In the genomic region with DNA sequence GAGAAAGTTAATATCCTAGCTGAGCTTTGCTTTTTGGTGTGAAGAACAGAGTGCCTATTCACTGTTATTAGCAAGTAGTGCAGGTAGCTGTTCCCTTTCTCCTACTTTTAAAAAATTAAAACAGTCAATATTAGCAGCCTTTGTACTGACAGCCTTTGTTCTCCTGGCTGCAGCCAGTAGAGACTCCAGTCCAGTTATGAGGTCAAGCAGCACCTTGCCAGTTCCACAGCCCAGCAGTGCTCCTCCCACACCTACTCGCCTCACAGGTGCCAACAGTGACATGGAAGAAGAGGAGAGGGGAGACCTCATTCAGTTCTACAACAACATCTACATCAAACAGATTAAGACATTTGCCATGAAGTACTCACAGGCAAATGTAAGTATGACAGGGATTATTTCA, we compare ENCODE assay signal across 17 cellular contexts. TPM values are rescaled to one million over a fixed set of nuclear protein-coding genes. Genes with fewer than 3 reads are reported as not detected.
A peak's percentile ranks its signal among the peaks of the same experiment; 100 is the strongest.
DNase-seq lines count a peak whose midpoint lies in the region; ATAC-seq and TF ChIP-seq lines count a peak whose summit lies in the region.
"Had no signal": no experiment of that assay in that cellular context is flagged by ENCODE, and none has a peak within 500 bp of the region (broad histone marks: within the 10 kb centered on the region; RNA-seq: fewer than 3 reads in every experiment).

No MANE protein-coding gene starts in this region.

- no peak overlapping the region for H3K4me3 ChIP-seq in CD4-positive, CD25-positive, alpha-beta regulatory T cell (ENCODE audit: low read depth, low read length)
- no peak overlapping the region for H3K4me3 ChIP-seq in naive thymus-derived CD4-positive, alpha-beta T cell (ENCODE audit: low read length)
- H3K4me3 ChIP-seq: K562 had no signal

- no peak overlapping the region for H3K27ac ChIP-seq in CD4-positive, CD25-positive, alpha-beta regulatory T cell (ENCODE audit: insufficient read depth, low read length, poor library complexity, severe bottlenecking)
- peak overlapping the region; percentile 17 for H3K27ac ChIP-seq in naive thymus-derived CD4-positive, alpha-beta T cell (ENCODE audit: low read depth, low read length)

- intact Hi-C loops in activated CD8-positive, alpha-beta T cell treated with anti-CD3 and anti-CD28 coated beads for 36 hours (cut with micrococcal nuclease), result no loop called here
- intact Hi-C loops in naive thymus-derived CD4-positive, alpha-beta T cell (cut with micrococcal nuclease), result no loop called here

- no peak for TF ChIP-seq CTCF in activated CD8-positive, alpha-beta T cell treated with anti-CD3 and anti-CD28 coated beads for 36 hours (IDR thresholded peaks at IDR 0.05)

- no peaks in the 10 kb centered on the region for H3K27me3 ChIP-seq in CD4-positive, CD25-positive, alpha-beta regulatory T cell (ENCODE audit: control insufficient read depth, insufficient read depth, low read length)
- no peaks in the 10 kb centered on the region for H3K27me3 ChIP-seq in naive thymus-derived CD4-positive, alpha-beta T cell (ENCODE audit: control insufficient read depth in 2 of 2, insufficient read depth in 2 of 2, low read length in 2 of 2)

- peaks cover 86% of the 10 kb centered on the region for H3K36me3 Mint-ChIP-seq in activated CD8-positive, alpha-beta T cell treated with anti-CD3 and anti-CD28 coated beads for 36 hours (ENCODE audit: low read depth)
- peaks cover 95% of the 10 kb centered on the region for H3K36me3 Mint-ChIP-seq in activated CD8-positive, alpha-beta T cell treated with anti-CD3 and anti-CD28 coated beads, Interleukin-2, amount 10 ng/mL, durations not matched to agents 7 days and 5 days (ENCODE audit: low read depth)
- peaks cover 85% of the 10 kb centered on the region for H3K36me3 Mint-ChIP-seq in CD4-positive, CD25-positive, alpha-beta regulatory T cell
- peaks cover 98% of the 10 kb centered on the region for H3K36me3 Mint-ChIP-seq in activated T-helper 17 cell treated with anti-CD3 and anti-CD28 coated beads, Interleukin-2, amount 50 U/mL, for 72 hours (ENCODE audit: low read depth)
- H3K36me3 Mint-ChIP-seq in naive thymus-derived CD4-positive, alpha-beta T cell, result peaks cover 50 to 93% (median 87%) of the 10 kb centered on the region in 5 donors

- no peak for DNase-seq in activated CD8-positive, alpha-beta T cell treated with anti-CD3 and anti-CD28 coated beads for 36 hours
- no peak for DNase-seq in activated CD8-positive, alpha-beta T cell treated with anti-CD3 and anti-CD28 coated beads, Interleukin-2, amount 10 ng/mL, durations not matched to agents 7 days and 5 days
- no peak for DNase-seq in CD4-positive, CD25-positive, alpha-beta regulatory T cell
- no peak for DNase-seq in naive thymus-derived CD4-positive, alpha-beta T cell
- DNase-seq in kidney glomerular epithelial cell (lab: John Stamatoyannopoulos, UW) (no peak), NCI-H2107 (lab: John Stamatoyannopoulos, UW) (no peak)
- DNase-seq: COR-L47, DMS153, EL, HCEC 1CT, NCI-H187, NCI-H345, NCI-H526 treated with DMSO at 0.1 percent for 48 hours, SHP77 had no signal

- peaks cover 7% of the 10 kb centered on the region for H3K4me1 ChIP-seq in CD4-positive, CD25-positive, alpha-beta regulatory T cell (ENCODE audit: control insufficient read depth, insufficient read depth, low read length, poor library complexity, severe bottlenecking)
- H3K4me1 ChIP-seq in naive thymus-derived CD4-positive, alpha-beta T cell (ENCODE audit: control insufficient read depth in 2 of 2, insufficient read depth in 2 of 2, low read length in 2 of 2), result peaks cover 6 to 15% of the 10 kb centered on the region in 2 donors

- H3K9me3 Mint-ChIP-seq in activated CD8-positive, alpha-beta T cell treated with anti-CD3 and anti-CD28 coated beads for 36 hours, result peaks cover 6% of the 10 kb centered on the region
- peaks cover 14% of the 10 kb centered on the region for H3K9me3 Mint-ChIP-seq in activated CD8-positive, alpha-beta T cell treated with anti-CD3 and anti-CD28 coated beads, Interleukin-2, amount 10 ng/mL, durations not matched to agents 7 days and 5 days (ENCODE audit: insufficient read depth)
- H3K9me3 Mint-ChIP-seq in CD4-positive, CD25-positive, alpha-beta regulatory T cell, result peaks cover 0 to 21% (median 11%) of the 10 kb centered on the region in 7 donors
- peaks cover 5% of the 10 kb centered on the region for H3K9me3 Mint-ChIP-seq in activated T-helper 17 cell treated with anti-CD3 and anti-CD28 coated beads, Interleukin-2, amount 50 U/mL, for 72 hours
- peaks cover 0 to 29% (median 12%) of the 10 kb centered on the region in 11 donors for H3K9me3 Mint-ChIP-seq in naive thymus-derived CD4-positive, alpha-beta T cell

- no peak for ATAC-seq in activated CD8-positive, alpha-beta T cell treated with anti-CD3 and anti-CD28 coated beads for 36 hours
- no peak for ATAC-seq in activated CD8-positive, alpha-beta T cell treated with anti-CD3 and anti-CD28 coated beads, Interleukin-2, amount 10 ng/mL, durations not matched to agents 7 days and 5 days
- ATAC-seq in CD4-positive, CD25-positive, alpha-beta regulatory T cell (ENCODE audit: low read depth in 2 of 2), result no peak
- ATAC-seq in activated T-helper 17 cell treated with anti-CD3 and anti-CD28 coated beads, Interleukin-2, amount 50 U/mL, for 72 hours (replicated peaks), result no peak
- ATAC-seq in naive thymus-derived CD4-positive, alpha-beta T cell, result no peak
- no peak for ATAC-seq in HG03469 (IDR thresholded peaks at IDR 0.05; ENCODE audit: unreplicated experiment)
- ATAC-seq: K562 had no signal

- no peak overlapping the region for H3K4me3 Mint-ChIP-seq in activated CD8-positive, alpha-beta T cell treated with anti-CD3 and anti-CD28 coated beads for 36 hours
- H3K4me3 Mint-ChIP-seq in activated CD8-positive, alpha-beta T cell treated with anti-CD3 and anti-CD28 coated beads, Interleukin-2, amount 10 ng/mL, durations not matched to agents 7 days and 5 days, result no peak overlapping the region
- H3K4me3 Mint-ChIP-seq in CD4-positive, CD25-positive, alpha-beta regulatory T cell, result peak overlapping the region in 1 of 4 donors; percentile 9
- H3K4me3 Mint-ChIP-seq in activated T-helper 17 cell treated with anti-CD3 and anti-CD28 coated beads, Interleukin-2, amount 50 U/mL, for 72 hours, result no peak overlapping the region
- no peak overlapping the region for H3K4me3 Mint-ChIP-seq in naive thymus-derived CD4-positive, alpha-beta T cell

- H3K27me3 Mint-ChIP-seq in activated CD8-positive, alpha-beta T cell treated with anti-CD3 and anti-CD28 coated beads for 36 hours, result no peaks in the 10 kb centered on the region
- no peaks in the 10 kb centered on the region for H3K27me3 Mint-ChIP-seq in activated CD8-positive, alpha-beta T cell treated with anti-CD3 and anti-CD28 coated beads, Interleukin-2, amount 10 ng/mL, durations not matched to agents 7 days and 5 days (ENCODE audit: low read depth)
- H3K27me3 Mint-ChIP-seq in CD4-positive, CD25-positive, alpha-beta regulatory T cell, result no peaks in the 10 kb centered on the region
- H3K27me3 Mint-ChIP-seq in activated T-helper 17 cell treated with anti-CD3 and anti-CD28 coated beads, Interleukin-2, amount 50 U/mL, for 72 hours, result no peaks in the 10 kb centered on the region
- no peaks in the 10 kb centered on the region for H3K27me3 Mint-ChIP-seq in naive thymus-derived CD4-positive, alpha-beta T cell

- H3K36me3 ChIP-seq in CD4-positive, CD25-positive, alpha-beta regulatory T cell (ENCODE audit: control insufficient read depth, insufficient read depth, low read length), result peaks cover 97% of the 10 kb centered on the region
- H3K36me3 ChIP-seq in naive thymus-derived CD4-positive, alpha-beta T cell (ENCODE audit: control insufficient read depth in 2 of 3, insufficient read depth in 3 of 3, low read length in 3 of 3), result peaks cover 47 to 94% (median 60%) of the 10 kb centered on the region in 3 experiments

- peaks cover 47% of the 10 kb centered on the region for H3K4me1 Mint-ChIP-seq in activated CD8-positive, alpha-beta T cell treated with anti-CD3 and anti-CD28 coated beads for 36 hours (ENCODE audit: low read depth)
- H3K4me1 Mint-ChIP-seq in activated CD8-positive, alpha-beta T cell treated with anti-CD3 and anti-CD28 coated beads, Interleukin-2, amount 10 ng/mL, durations not matched to agents 7 days and 5 days (ENCODE audit: low read depth), result peaks cover 33% of the 10 kb centered on the region
- H3K4me1 Mint-ChIP-seq in CD4-positive, CD25-positive, alpha-beta regulatory T cell, result peaks cover 26 to 40% (median 29%) of the 10 kb centered on the region in 4 donors
- peaks cover 17% of the 10 kb centered on the region for H3K4me1 Mint-ChIP-seq in activated T-helper 17 cell treated with anti-CD3 and anti-CD28 coated beads, Interleukin-2, amount 50 U/mL, for 72 hours
- peaks cover 26 to 76% (median 47%) of the 10 kb centered on the region in 7 donors for H3K4me1 Mint-ChIP-seq in naive thymus-derived CD4-positive, alpha-beta T cell

- CTCF ChIA-PET in activated CD8-positive, alpha-beta T cell treated with anti-CD3 and anti-CD28 coated beads for 36 hours (lab: Charles Lee), result interaction anchor here (0.8 to 1.0 kb wide), 3 partner anchors 10 to 36 kb away, joined by 3 read pairs; partner anchors contain the start of gene AKTIP
- CTCF ChIA-PET in activated CD8-positive, alpha-beta T cell treated with anti-CD3 and anti-CD28 coated beads, Interleukin-2, amount 10 ng/mL, durations not matched to agents 7 days and 5 days (lab: Charles Lee), result interaction anchor here (0.8 to 1.4 kb wide), 2 partner anchors 9 to 29 kb away, joined by 3 read pairs; no protein-coding TSS in a partner anchor
- CTCF ChIA-PET in naive thymus-derived CD4-positive, alpha-beta T cell (lab: Charles Lee), result no interaction called here

- peaks cover 16 to 23% of the 10 kb centered on the region in 2 experiments for H3K9me3 ChIP-seq in CD4-positive, CD25-positive, alpha-beta regulatory T cell (ENCODE audit: control insufficient read depth in 2 of 2, low read length in 2 of 2)
- peaks cover 0 to 2% (median 0%) of the 10 kb centered on the region in 3 experiments for H3K9me3 ChIP-seq in naive thymus-derived CD4-positive, alpha-beta T cell (ENCODE audit: control insufficient read depth in 2 of 3, low read length in 3 of 3)

- POLR2A ChIA-PET in activated CD8-positive, alpha-beta T cell treated with anti-CD3 and anti-CD28 coated beads for 36 hours (lab: Charles Lee), result no interaction called here
- POLR2A ChIA-PET in activated CD8-positive, alpha-beta T cell treated with anti-CD3 and anti-CD28 coated beads, Interleukin-2, amount 10 ng/mL, durations not matched to agents 7 days and 5 days (lab: Charles Lee), result no interaction called here
- POLR2A ChIA-PET in naive thymus-derived CD4-positive, alpha-beta T cell (lab: Charles Lee), result interaction anchor here (0.9 to 5.7 kb wide), 5 partner anchors 21 to 74 kb away, joined by 3 to 35 read pairs (median 4); partner anchors contain the start of gene RBL2

- H3K27ac Mint-ChIP-seq in activated CD8-positive, alpha-beta T cell treated with anti-CD3 and anti-CD28 coated beads for 36 hours, result peak overlapping the region; percentile 52
- no peak overlapping the region for H3K27ac Mint-ChIP-seq in activated CD8-positive, alpha-beta T cell treated with anti-CD3 and anti-CD28 coated beads, Interleukin-2, amount 10 ng/mL, durations not matched to agents 7 days and 5 days
- peak overlapping the region; percentile 66 to 80 (median 73) for H3K27ac Mint-ChIP-seq in CD4-positive, CD25-positive, alpha-beta regulatory T cell
- peak overlapping the region; percentile 25 for H3K27ac Mint-ChIP-seq in activated T-helper 17 cell treated with anti-CD3 and anti-CD28 coated beads, Interleukin-2, amount 50 U/mL, for 72 hours
- H3K27ac Mint-ChIP-seq in naive thymus-derived CD4-positive, alpha-beta T cell, result peak overlapping the region; percentile 44 to 90 (median 69)

RNA-seq across cellular contexts. Expression of gene AKTIP, which starts 22.6 kb away (rescaled TPM):
- total RNA-seq in activated CD8-positive, alpha-beta T cell treated with anti-CD3 and anti-CD28 coated beads for 36 hours, result 10 to 100 TPM; 24.4 to 24.7 TPM
- 10 to 100 TPM; 54.0 to 56.8 TPM for total RNA-seq in activated CD8-positive, alpha-beta T cell treated with anti-CD3 and anti-CD28 coated beads, Interleukin-2, amount 10 ng/mL, durations not matched to agents 7 days and 5 days
- 60.0 TPM for total RNA-seq in CD4-positive, CD25-positive, alpha-beta regulatory T cell
- 100 to 1,000 TPM in 1 of 4 donors, 10 to 100 TPM in 3; 74.1 to 109 (median 83.7) TPM for polyA plus RNA-seq in CD4-positive, CD25-positive, alpha-beta regulatory T cell
- total RNA-seq in activated T-helper 17 cell treated with anti-CD3 and anti-CD28 coated beads, Interleukin-2, amount 50 U/mL, for 72 hours, result 10 to 100 TPM; 21.8 to 24.5 TPM
- total RNA-seq in naive thymus-derived CD4-positive, alpha-beta T cell, result 100 to 1,000 TPM in 2 of 5 experiments, 10 to 100 TPM in 3; 42.9 to 122 (median 66.7) TPM
- polyA plus RNA-seq in naive thymus-derived CD4-positive, alpha-beta T cell, result 100 to 1,000 TPM; 102 to 130 TPM

RNA-seq across cellular contexts. Expression of gene RBL2, which starts 46.1 kb away (rescaled TPM):
- 10 to 100 TPM; 67.2 to 73.5 TPM for total RNA-seq in activated CD8-positive, alpha-beta T cell treated with anti-CD3 and anti-CD28 coated beads for 36 hours
- total RNA-seq in activated CD8-positive, alpha-beta T cell treated with anti-CD3 and anti-CD28 coated beads, Interleukin-2, amount 10 ng/mL, durations not matched to agents 7 days and 5 days, result 100 to 1,000 TPM; 137 to 138 TPM
- 208 TPM for total RNA-seq in CD4-positive, CD25-positive, alpha-beta regulatory T cell
- 100 to 1,000 TPM; 168 to 215 (median 205) TPM for polyA plus RNA-seq in CD4-positive, CD25-positive, alpha-beta regulatory T cell
- total RNA-seq in activated T-helper 17 cell treated with anti-CD3 and anti-CD28 coated beads, Interleukin-2, amount 50 U/mL, for 72 hours, result 10 to 100 TPM; 55.9 to 80.1 TPM
- total RNA-seq in naive thymus-derived CD4-positive, alpha-beta T cell, result 100 to 1,000 TPM; 158 to 452 (median 206) TPM
- 100 to 1,000 TPM; 253 to 328 TPM for polyA plus RNA-seq in naive thymus-derived CD4-positive, alpha-beta T cell
